35 cellular contexts compared by ENCODE assay signal in the genomic region with DNA sequence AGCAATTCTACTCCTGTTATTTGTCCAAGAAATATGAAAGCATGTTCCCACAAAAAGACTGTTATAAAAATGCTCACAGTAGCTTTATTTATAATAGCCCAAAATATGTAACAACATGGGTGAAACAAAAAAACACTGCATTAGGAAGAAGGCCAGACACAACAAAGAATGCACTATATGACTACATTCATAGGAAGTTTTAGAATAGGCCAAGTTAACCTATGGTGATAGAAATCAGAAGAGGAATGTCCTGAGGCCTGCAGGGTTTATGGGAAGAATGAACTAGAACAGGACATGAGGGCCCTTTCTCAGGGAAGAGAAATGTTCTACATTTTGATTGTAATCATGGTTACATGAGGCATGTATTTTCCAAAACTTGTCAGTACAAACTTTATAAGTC. TPM values are rescaled to one million over a fixed set of nuclear protein-coding genes. Genes with fewer than 3 reads are reported as not detected.
DNase-seq lines count a peak whose midpoint lies in the region; ATAC-seq and TF ChIP-seq lines count a peak whose summit lies in the region.
"Had no signal": no experiment of that assay in that cellular context is flagged by ENCODE, and none has a peak within 500 bp of the region (broad histone marks: within the 10 kb centered on the region; RNA-seq: fewer than 3 reads in every experiment).

No MANE protein-coding gene starts in this region.

- H3K27me3 ChIP-seq in cardiac muscle cell (no peaks in the 10 kb centered on the region), psoas muscle (ENCODE audit: insufficient read depth in 3 of 3, low read length in 2 of 3) (no peaks in the 10 kb centered on the region)
- H3K27me3 ChIP-seq: ascending aorta, dorsolateral prefrontal cortex, esophagus squamous epithelium, right lobe of liver, thyroid gland, vagina had no signal

- H3K4me3 Mint-ChIP-seq in activated T-cell treated with anti-CD3 and anti-CD28 coated beads, Interleukin-2, amount 50 U/mL, for 24 hours, result no peak overlapping the region
- no peak overlapping the region for H3K4me3 Mint-ChIP-seq in stimulated activated memory B cell treated with anti-CD40 and anti-IgM and Interleukin-4, amounts not matched to agents 10 μg/mL and 1 μg/mL and 100 μg/mL, for 72 hours
- H3K4me3 Mint-ChIP-seq: activated naive CD8-positive, alpha-beta T cell; CD4-positive, CD25-positive, alpha-beta regulatory T cell; naive B cell had no signal

- H3K4me1 Mint-ChIP-seq in activated T-cell treated with anti-CD3 and anti-CD28 coated beads, Interleukin-2, amount 50 U/mL, for 24 hours (ENCODE audit: low read depth), result no peaks in the 10 kb centered on the region
- H3K4me1 Mint-ChIP-seq in stimulated activated memory B cell treated with anti-CD40 and anti-IgM and Interleukin-4, amounts not matched to agents 10 μg/mL and 1 μg/mL and 100 μg/mL, for 72 hours, result no peaks in the 10 kb centered on the region
- H3K4me1 Mint-ChIP-seq: CD4-positive, CD25-positive, alpha-beta regulatory T cell; naive B cell had no signal

- no peaks in the 10 kb centered on the region for H3K36me3 Mint-ChIP-seq in activated T-cell treated with anti-CD3 and anti-CD28 coated beads, Interleukin-2, amount 50 U/mL, for 24 hours (ENCODE audit: low read depth)
- H3K36me3 Mint-ChIP-seq in stimulated activated memory B cell treated with anti-CD40 and anti-IgM and Interleukin-4, amounts not matched to agents 10 μg/mL and 1 μg/mL and 100 μg/mL, for 72 hours, result no peaks in the 10 kb centered on the region
- H3K36me3 Mint-ChIP-seq: activated naive CD8-positive, alpha-beta T cell; CD4-positive, CD25-positive, alpha-beta regulatory T cell; naive B cell had no signal

- no peak overlapping the region for H3K27ac Mint-ChIP-seq in activated T-cell treated with anti-CD3 and anti-CD28 coated beads, Interleukin-2, amount 50 U/mL, for 24 hours
- H3K27ac Mint-ChIP-seq in stimulated activated memory B cell treated with anti-CD40 and anti-IgM and Interleukin-4, amounts not matched to agents 10 μg/mL and 1 μg/mL and 100 μg/mL, for 72 hours, result no peak overlapping the region
- H3K27ac Mint-ChIP-seq: activated naive CD8-positive, alpha-beta T cell; CD4-positive, CD25-positive, alpha-beta regulatory T cell; naive B cell; progenitor cell of endocrine pancreas had no signal

- ATAC-seq in left cardiac atrium (no peak), psoas muscle (no peak)
- no peak for ATAC-seq in stimulated activated memory B cell treated with anti-CD40 and anti-IgM and Interleukin-4, amounts not matched to agents 10 μg/mL and 1 μg/mL and 100 μg/mL, for 72 hours
- ATAC-seq: left lobe of liver, Panc1, right lobe of liver had no signal

- H3K27ac ChIP-seq in cardiac muscle cell (peak overlapping the region; percentile 8), psoas muscle (no peak overlapping the region)
- H3K27ac ChIP-seq: ascending aorta, dorsolateral prefrontal cortex, esophagus squamous epithelium, right lobe of liver, thyroid gland, vagina, WERI-Rb-1 had no signal

- TF ChIP-seq CTCF in cardiac muscle cell (IDR thresholded peaks at IDR 0.05; ENCODE audit: low read depth, low read length) (no peak), psoas muscle (IDR thresholded peaks at IDR 0.05) (no peak)

- no peak overlapping the region for H3K4me3 ChIP-seq in cardiac muscle cell
- no peak overlapping the region for H3K4me3 ChIP-seq in skeletal muscle cell (ENCODE audit: low read depth, low read length)
- no peak overlapping the region for H3K4me3 ChIP-seq in psoas muscle
- H3K4me3 ChIP-seq: ascending aorta, dorsolateral prefrontal cortex, esophagus squamous epithelium, right lobe of liver, thyroid gland, vagina had no signal

- DNase-seq in cardiac muscle cell (ENCODE audit: low read depth in 1 of 2, low spot score in 1 of 2), result peak in 1 of 2 donors; percentile 61
- DNase-seq in left cardiac atrium, result no peak
- DNase-seq in astrocyte of the hippocampus (ENCODE audit: low read depth, low spot score), result peak; percentile 18
- peak; percentile 84 for DNase-seq in foreskin melanocyte
- peak; percentile 31 for DNase-seq in skeletal muscle cell (ENCODE audit: low read depth)
- DNase-seq in activated T-cell treated with anti-CD3 and anti-CD28 coated beads, Interleukin-2, amount 50 U/mL, for 24 hours, result no peak
- no peak for DNase-seq in psoas muscle
- DNase-seq: activated CD4-positive, alpha-beta T cell treated with anti-CD3 and anti-CD28 coated beads for 48 hours; activated CD8-positive, alpha-beta memory T cell treated with anti-CD3 and anti-CD28 coated beads for 24 hours; activated effector memory CD4-positive, alpha-beta T cell treated with Interleukin-2 at 50 U/mL for 16 hours; CD4-positive, CD25-positive, alpha-beta regulatory T cell; dorsolateral prefrontal cortex; esophagus squamous epithelium; midbrain; naive B cell; NCI-H1436 treated with DMSO at 0.1 percent for 48 hours; NCI-H2107; NCI-H446; NCI-H774; right lobe of liver; SHP77; stimulated activated CD4-positive, alpha-beta T cell treated with anti-CD3 and anti-CD28 coated beads, Interleukin-4, amount 100 ng/mL, for 1 hour; SW 1271; T1000; thyroid gland; WERI-Rb-1 had no signal

- peaks cover 2% of the 10 kb centered on the region for H3K9me3 Mint-ChIP-seq in activated T-cell treated with anti-CD3 and anti-CD28 coated beads, Interleukin-2, amount 50 U/mL, for 24 hours
- peaks cover 8% of the 10 kb centered on the region for H3K9me3 Mint-ChIP-seq in stimulated activated memory B cell treated with anti-CD40 and anti-IgM and Interleukin-4, amounts not matched to agents 10 μg/mL and 1 μg/mL and 100 μg/mL, for 72 hours

- H3K36me3 ChIP-seq in cardiac muscle cell, result no peaks in the 10 kb centered on the region
- H3K36me3 ChIP-seq in psoas muscle (ENCODE audit: insufficient read depth in 1 of 2, low read depth in 1 of 2), result no peaks in the 10 kb centered on the region
- H3K36me3 ChIP-seq: ascending aorta, esophagus squamous epithelium, right lobe of liver, thyroid gland, vagina, WERI-Rb-1 had no signal

- H3K4me1 ChIP-seq in cardiac muscle cell (ENCODE audit: low read depth), result peaks cover 12% of the 10 kb centered on the region
- no peaks in the 10 kb centered on the region for H3K4me1 ChIP-seq in psoas muscle
- H3K4me1 ChIP-seq: esophagus squamous epithelium, right lobe of liver, thyroid gland had no signal

- no peaks in the 10 kb centered on the region for H3K27me3 Mint-ChIP-seq in activated T-cell treated with anti-CD3 and anti-CD28 coated beads, Interleukin-2, amount 50 U/mL, for 24 hours
- no peaks in the 10 kb centered on the region for H3K27me3 Mint-ChIP-seq in stimulated activated memory B cell treated with anti-CD40 and anti-IgM and Interleukin-4, amounts not matched to agents 10 μg/mL and 1 μg/mL and 100 μg/mL, for 72 hours
- H3K27me3 Mint-ChIP-seq: activated naive CD8-positive, alpha-beta T cell; CD4-positive, CD25-positive, alpha-beta regulatory T cell; progenitor cell of endocrine pancreas had no signal

- H3K9me3 ChIP-seq in cardiac muscle cell (ENCODE audit: low read depth), result no peaks in the 10 kb centered on the region
- no peaks in the 10 kb centered on the region for H3K9me3 ChIP-seq in psoas muscle
- H3K9me3 ChIP-seq: ascending aorta, esophagus squamous epithelium, right lobe of liver, thyroid gland, vagina had no signal

- intact Hi-C loops in left cardiac atrium (cut with DNase I), result no loop called here
- intact Hi-C loops in psoas muscle (cut with DNase I), result no loop called here

RNA-seq across cellular contexts. Expression of a gene that starts 24.7 kb away (rescaled TPM):
- total RNA-seq in cardiac muscle cell (not detected in 2 replicates), left cardiac atrium (not detected), psoas muscle (not detected)
- polyA plus RNA-seq in cardiac muscle cell (not detected in 2 replicates), psoas muscle (not detected)
- total RNA-seq: A172; ascending aorta; CD4-positive, CD25-positive, alpha-beta regulatory T cell; esophagus squamous epithelium; H4; left lobe of liver; right lobe of liver; vagina had no signal
- polyA plus RNA-seq: CD4-positive, CD25-positive, alpha-beta regulatory T cell had no signal

Comparison
In these comparisons a context has a peak if more than half of its experiments do, and no peak if none do; other contexts are left out.
1. DNase-seq: peak in astrocyte of the hippocampus (single experiment), foreskin melanocyte (single experiment) and skeletal muscle cell (single experiment); none in left cardiac atrium (single experiment), activated T-cell treated with anti-CD3 and anti-CD28 coated beads, Interleukin-2, amount 50 U/mL, for 24 hours (single experiment) and psoas muscle (0 of 2).